In genomic region chr6:41427642-41428401, GRCh38 we compare ENCODE assay signal across 8 cellular contexts.
A peak's percentile ranks its signal among the peaks of the same experiment; 100 is the strongest.
DNase-seq lines count a peak whose midpoint lies in the region; ATAC-seq and TF ChIP-seq lines count a peak whose summit lies in the region.

No MANE protein-coding gene starts in this region.

- H3K27me3 ChIP-seq in left lung = peaks cover 16 to 64% of the 10 kb centered on the region in 2 donors

- intact Hi-C loops in left lung (cut with DNase I) = loop anchor here in 1 of 2 donors (10.0 kb wide), 1 partner anchor 167 kb away; no protein-coding TSS in a partner anchor

- DNase-seq in NCI-H82 (lab: John Stamatoyannopoulos, UW) = peak; percentile 53
- DNase-seq in NCI-H82 treated with DMSO at 0.1 percent for 48 hours (lab: John Stamatoyannopoulos, UW; ENCODE audit: unreplicated experiment) = no peak
- peak; percentile 93 for DNase-seq in NCI-H69 (lab: John Stamatoyannopoulos, UW)
- peak in 29 of 61 donors; percentile 11 to 78 (median 48) for DNase-seq in caudate nucleus (lab: John Stamatoyannopoulos, UW)
- DNase-seq in left lung = peak; percentile 59 to 85
- peak; percentile 25 to 72 for DNase-seq in stimulated activated effector memory CD8-positive, alpha-beta T cell treated with anti-CD3 and anti-CD28 coated beads, Interleukin-12 subunit alpha, Interleukin-12 subunit beta, amount 100 ng/mL, for 72 hours (ENCODE audit: low spot score in 2 of 2)
- DNase-seq in inferior parietal cortex (ENCODE audit: extremely low spot score) = no peak

- peaks cover 8 to 30% of the 10 kb centered on the region in 2 donors for H3K4me1 ChIP-seq in left lung

- H3K9me3 ChIP-seq in left lung = no peaks in the 10 kb centered on the region

- no peak overlapping the region for H3K4me3 Mint-ChIP-seq in stimulated activated effector memory CD8-positive, alpha-beta T cell treated with anti-CD3 and anti-CD28 coated beads, Interleukin-12 subunit alpha, Interleukin-12 subunit beta, amount 100 ng/mL, for 72 hours

- no peak overlapping the region for H3K27ac Mint-ChIP-seq in stimulated activated effector memory CD8-positive, alpha-beta T cell treated with anti-CD3 and anti-CD28 coated beads, Interleukin-12 subunit alpha, Interleukin-12 subunit beta, amount 100 ng/mL, for 72 hours

- TF ChIP-seq CTCF in left lung (IDR thresholded peaks at IDR 0.05) = no peak

- ATAC-seq in left lung = peak; percentile 81
- peak; percentile 52 for ATAC-seq in stimulated activated effector memory CD8-positive, alpha-beta T cell treated with anti-CD3 and anti-CD28 coated beads, Interleukin-12 subunit alpha, Interleukin-12 subunit beta, amount 100 ng/mL, for 72 hours
- ATAC-seq in HG03520 (IDR thresholded peaks at IDR 0.05; ENCODE audit: unreplicated experiment) = no peak

- no peaks in the 10 kb centered on the region for H3K36me3 ChIP-seq in left lung

- no peaks in the 10 kb centered on the region for H3K36me3 Mint-ChIP-seq in stimulated activated effector memory CD8-positive, alpha-beta T cell treated with anti-CD3 and anti-CD28 coated beads, Interleukin-12 subunit alpha, Interleukin-12 subunit beta, amount 100 ng/mL, for 72 hours

- H3K27ac ChIP-seq in caudate nucleus (ENCODE audit: low read depth, low read length) = peak overlapping the region; percentile 67
- peak overlapping the region in 1 of 2 donors; percentile 37 for H3K27ac ChIP-seq in left lung

- H3K4me3 ChIP-seq in left lung = peak overlapping the region; percentile 21 to 42

- no peaks in the 10 kb centered on the region for H3K9me3 Mint-ChIP-seq in stimulated activated effector memory CD8-positive, alpha-beta T cell treated with anti-CD3 and anti-CD28 coated beads, Interleukin-12 subunit alpha, Interleukin-12 subunit beta, amount 100 ng/mL, for 72 hours

- peaks cover 26% of the 10 kb centered on the region for H3K4me1 Mint-ChIP-seq in stimulated activated effector memory CD8-positive, alpha-beta T cell treated with anti-CD3 and anti-CD28 coated beads, Interleukin-12 subunit alpha, Interleukin-12 subunit beta, amount 100 ng/mL, for 72 hours

Comparison
In these comparisons a context has a peak if more than half of its experiments do, and no peak if none do; other contexts are left out.
1. DNase-seq: peak in NCI-H82 (single experiment), NCI-H69 (single experiment), left lung (2 of 2) and stimulated activated effector memory CD8-positive, alpha-beta T cell treated with anti-CD3 and anti-CD28 coated beads, Interleukin-12 subunit alpha, Interleukin-12 subunit beta, amount 100 ng/mL, for 72 hours (2 of 2); none in NCI-H82 treated with DMSO at 0.1 percent for 48 hours (single experiment) and inferior parietal cortex (single experiment).